ENCODE assay signal across 14 cellular contexts in the genomic region with DNA sequence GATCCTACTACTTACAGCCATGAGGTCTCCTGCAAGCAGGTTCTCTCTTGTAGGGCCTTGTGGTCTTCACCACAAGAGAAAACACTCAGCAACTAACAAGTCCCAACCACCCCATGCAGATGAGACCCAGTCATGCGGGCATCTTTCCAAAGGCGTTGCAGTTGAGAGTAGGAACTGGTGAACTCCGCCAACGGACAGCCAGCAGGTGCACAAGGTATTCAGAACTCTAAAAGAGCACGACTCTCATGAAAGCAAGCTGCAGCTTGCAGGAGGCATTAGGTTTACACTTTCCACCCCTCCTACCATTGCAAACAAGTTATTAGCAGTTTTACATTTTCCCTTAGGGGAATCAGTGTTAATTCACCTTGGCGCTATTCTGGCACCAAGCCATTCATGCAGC.
DNase-seq lines count a peak whose midpoint lies in the region; ATAC-seq lines count a peak whose summit lies in the region.
"Had no signal": no experiment of that assay in that cellular context is flagged by ENCODE, and none has a peak within 500 bp of the region (broad histone marks: within the 10 kb centered on the region; RNA-seq: fewer than 3 reads in every experiment).

No MANE protein-coding gene starts in this region.

- ATAC-seq in esophagus mucosa (peak; percentile 93), HG02571 (IDR thresholded peaks at IDR 0.05; ENCODE audit: unreplicated experiment) (no peak), HG03196 (IDR thresholded peaks at IDR 0.05; ENCODE audit: unreplicated experiment) (no peak)
- ATAC-seq: activated CD4-positive, CD25-positive, alpha-beta regulatory T cell treated with anti-CD3 and anti-CD28 coated beads, Interleukin-2, amount 50 U/mL, for 24 hours; left lung had no signal

- DNase-seq in NCI-H1048 (lab: John Stamatoyannopoulos, UW) (peak; percentile 41), NCI-H2029 treated with DMSO at 0.1 percent for 48 hours (lab: John Stamatoyannopoulos, UW) (peak; percentile 83), NCI-H526 treated with DMSO at 0.1 percent for 48 hours (lab: John Stamatoyannopoulos, UW) (peak; percentile 99), Kasumi-1 (lab: John Stamatoyannopoulos, UW) (no peak), MV-4-11 (lab: John Stamatoyannopoulos, UW) (no peak)
- DNase-seq: dermis blood vessel endothelial cell, glutamatergic neuron, HFFc6, left lung, Peyer's patch had no signal

Comparison
In these comparisons a context has a peak if more than half of its experiments do, and no peak if none do; other contexts are left out.
1. DNase-seq: peak in NCI-H1048 (single experiment), NCI-H2029 treated with DMSO at 0.1 percent for 48 hours (single experiment) and NCI-H526 treated with DMSO at 0.1 percent for 48 hours (single experiment); none in Kasumi-1 (0 of 2) and MV-4-11 (single experiment).